ENCODE assay signal across 8 cellular contexts in genomic region chr6:87700729-87701675, GRCh38. TPM values are rescaled to one million over a fixed set of nuclear protein-coding genes. Genes with fewer than 3 reads are reported as not detected.
DNase-seq lines count a peak whose midpoint lies in the region; ATAC-seq, FAIRE-seq and TF ChIP-seq lines count a peak whose summit lies in the region.

No MANE protein-coding gene starts in this region.

- intact Hi-C loops in pancreas (cut with DNase I): no loop called here

- H3K4me1 ChIP-seq in OCI-LY1 (ENCODE audit: insufficient read depth, low read length, severe bottlenecking) (peaks cover 61% of the 10 kb centered on the region), pancreas (peaks cover 13 to 21% (median 18%) of the 10 kb centered on the region in 3 donors)

- H3K4me3 ChIP-seq in OCI-LY1 (ENCODE audit: low read depth, low read length, poor library complexity, severe bottlenecking) (peak overlapping the region; percentile 97), pancreas (peak overlapping the region; percentile 74 to 99 (median 88))

- H3K9me3 ChIP-seq in OCI-LY1 (ENCODE audit: low read length) (no peaks in the 10 kb centered on the region), pancreas (no peaks in the 10 kb centered on the region)

- H3K36me3 ChIP-seq in OCI-LY1 (ENCODE audit: insufficient read depth, low read length) (peaks cover 32% of the 10 kb centered on the region), pancreas (no peaks in the 10 kb centered on the region)

- H3K79me2 ChIP-seq in OCI-LY1 (ENCODE audit: insufficient read depth, low read length): peaks cover 56% of the 10 kb centered on the region

- H4K20me1 ChIP-seq in OCI-LY1 (ENCODE audit: insufficient read depth, low read length): 0 out of 2 replicates have a peak, but pooled peaks cover 2% of the 10 kb centered on the region

- peak overlapping the region; percentile 92 for H3K9ac ChIP-seq in OCI-LY1 (ENCODE audit: low read length)

- H3K9me2 ChIP-seq in OCI-LY1 (ENCODE audit: low read depth, low read length): no peaks in the 10 kb centered on the region

- H3K27ac ChIP-seq in OCI-LY1 (ENCODE audit: low read depth, low read length, poor library complexity, severe bottlenecking): peak overlapping the region; percentile 89
- H3K27ac ChIP-seq in pancreas: peak overlapping the region; percentile 95 to 98 (median 96)

- WGBS in pancreas, 2 donors: 0 to 1% methylated on average over 51 to 54 of the region's 54 CpGs

- no peak for FAIRE-seq in pancreas (lab: Jason Lieb, UNC)

- H3K27me3 ChIP-seq in OCI-LY1 (ENCODE audit: insufficient read depth, low read length) (no peaks in the 10 kb centered on the region), pancreas (no peaks in the 10 kb centered on the region)

- H3F3A ChIP-seq in OCI-LY1 (ENCODE audit: insufficient read depth, low read length): no peaks in the 10 kb centered on the region

- ATAC-seq in HG03460 (IDR thresholded peaks at IDR 0.05; ENCODE audit: unreplicated experiment) (peak; percentile 11), pancreas (peak; percentile 7 to 17 (median 10)), HG03571 (IDR thresholded peaks at IDR 0.05; ENCODE audit: unreplicated experiment) (no peak)

- DNase-seq in SKM-1 treated with dmso at 0.1 percent for 144 hours (lab: John Stamatoyannopoulos, UW; ENCODE audit: unreplicated experiment) (peak; percentile 17), SKM-1 (lab: John Stamatoyannopoulos, UW; ENCODE audit: unreplicated experiment) (no peak), glomerular visceral epithelial cell (ENCODE audit: extremely low spot score) (peak; percentile 71), pancreas (peak in 4 of 6 donors; percentile 20 to 85 (median 36))
- peak; percentile 52 for DNase-seq in activated naive CD4-positive, alpha-beta T cell treated with Interleukin-2 at 50 U/mL for 16 hours

- H2AFZ ChIP-seq in OCI-LY1 (ENCODE audit: low read length): no peak overlapping the region

- peak; percentile 23; the same call in 1 of the 2 replicates for TF ChIP-seq CTCF in OCI-LY1 (IDR thresholded peaks at IDR 0.05; ENCODE audit: low read length)
- TF ChIP-seq CTCF in pancreas (IDR thresholded peaks at IDR 0.05): no peak

- peak overlapping the region; percentile 81 for H3K4me2 ChIP-seq in OCI-LY1 (ENCODE audit: low read length)

RNA-seq across cellular contexts. Expression of gene AKIRIN2, which starts 1.0 kb away (rescaled TPM):
- total RNA-seq in pancreas: 10 to 100 TPM in 3 of 6 donors, 1 to 10 TPM in 3; 7.3 to 20.1 (median 10.2) TPM
- polyA plus RNA-seq in pancreas: 10 to 100 TPM in 1 of 2 donors, 1 to 10 TPM in 1; 9.0 to 11.9 TPM
